In genomic region chr12:94203796-94204195, GRCh38 we compare ENCODE assay signal across 1 cellular context.
A peak's percentile ranks its signal among the peaks of the same experiment; 100 is the strongest.
TF ChIP-seq lines count a peak whose summit lies in the region.

No MANE protein-coding gene starts in this region.

TF ChIP-seq in K562, 482 proteins besides CTCF, POLR2A, EP300 and RAD21:
- TF ChIP-seq HMGN3 (IDR thresholded peaks at IDR 0.05; ENCODE audit: borderline replicate concordance, extremely low read depth, insufficient read length, low read depth, low read length), result no peak
- TF ChIP-seq ZNF316 (IDR thresholded peaks at IDR 0.05), result peak; percentile 45; the same call in 1 of the 2 replicates
- TF ChIP-seq MGA (IDR thresholded peaks at IDR 0.05), result peak; percentile 45
- TF ChIP-seq MAFG (tag; conservative IDR thresholded peaks at IDR 0.05), result peak; percentile 84
- peak; percentile 59 to 66 for TF ChIP-seq NRF1 (conservative IDR thresholded peaks at IDR 0.05 in 1 of 2, IDR thresholded peaks at IDR 0.05 in 1 of 2)
- no peak for TF ChIP-seq NFIX (CRISPR knock-in tag; IDR thresholded peaks at IDR 0.05; ENCODE audit: low read depth)
- no peak for TF ChIP-seq STAG1 (CRISPR knock-in tag; IDR thresholded peaks at IDR 0.05; ENCODE audit: borderline replicate concordance)
- peak; percentile 86 for TF ChIP-seq NFE2 (IDR thresholded peaks at IDR 0.05; ENCODE audit: low read depth)
- TF ChIP-seq C11orf30 (IDR thresholded peaks at IDR 0.05; ENCODE audit: low read depth), result peak; percentile 35; the same call in 1 of the 2 replicates
- TF ChIP-seq DNMT1 (IDR thresholded peaks at IDR 0.05), result no peak
- no peak for TF ChIP-seq KLF13 (tag; IDR thresholded peaks at IDR 0.05; ENCODE audit: borderline replicate concordance, low read depth)
- peak in 1 of 2 experiments; percentile 22 for TF ChIP-seq E2F6 (IDR thresholded peaks at IDR 0.05; ENCODE audit: borderline replicate concordance in 1 of 2, extremely low read depth in 1 of 2, insufficient read depth in 1 of 2, insufficient read length in 1 of 2, low read depth in 1 of 2, low read length in 1 of 2, poor library complexity in 1 of 2, severe bottlenecking in 1 of 2)
- TF ChIP-seq ZNF592 (IDR thresholded peaks at IDR 0.05), result peak; percentile 42; the same call in 1 of the 2 replicates
- no peak for TF ChIP-seq U2AF1 (optimal IDR thresholded peaks at IDR 0.05; ENCODE audit: low read depth, low read length)
- TF ChIP-seq L3MBTL2 (IDR thresholded peaks at IDR 0.05), result peak; percentile 24; the same call in 1 of the 2 replicates
TF ChIP-seq in K562: peak in this region for 9.
